In the genomic region with DNA sequence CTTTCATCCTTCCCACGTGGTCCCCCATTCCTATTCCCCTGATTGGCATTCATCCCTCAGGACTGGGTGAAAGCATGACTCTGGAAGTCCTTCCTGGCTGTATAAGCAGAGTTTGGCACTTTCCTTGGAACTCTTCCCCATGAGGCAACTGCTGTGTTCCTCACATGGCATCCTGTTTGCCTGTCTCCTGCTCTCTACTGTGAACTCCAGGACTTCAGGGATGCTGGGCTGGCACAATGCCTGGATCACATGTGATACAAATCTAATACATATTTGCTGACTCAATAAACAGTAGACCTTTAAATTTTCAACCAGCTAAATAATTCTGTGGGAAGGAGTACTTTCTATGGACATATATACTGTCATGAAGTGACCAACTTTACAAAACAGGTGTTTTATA, we compare ENCODE assay signal across 15 cellular contexts. TPM values are rescaled to one million over a fixed set of nuclear protein-coding genes. Genes with fewer than 3 reads are reported as not detected.
A peak's percentile ranks its signal among the peaks of the same experiment; 100 is the strongest.
DNase-seq lines count a peak whose midpoint lies in the region; ATAC-seq, FAIRE-seq and TF ChIP-seq lines count a peak whose summit lies in the region.
"Had no signal": no experiment of that assay in that cellular context is flagged by ENCODE, and none has a peak within 500 bp of the region (broad histone marks: within the 10 kb centered on the region; RNA-seq: fewer than 3 reads in every experiment).

No MANE protein-coding gene starts in this region.

- H3K18ac ChIP-seq in trophoblast cell (ENCODE audit: low read length): no peak overlapping the region

- no peaks in the 10 kb centered on the region for H3K79me1 ChIP-seq in trophoblast cell (ENCODE audit: low read length)

- H3K9me2 ChIP-seq in PC-3 (replicated peaks; ENCODE audit: low read length): no peaks in the 10 kb centered on the region

- no TSS peak for BruUV-seq in PC-3 (replicated peaks; lab: Mats Ljungman, UMichigan)
- no TSS peak for BruUV-seq in endothelial cell of umbilical vein (replicated peaks; lab: Mats Ljungman, UMichigan)

- peak overlapping the region; percentile 43 for H2AK5ac ChIP-seq in trophoblast cell (ENCODE audit: low read length)

- H3K23ac ChIP-seq in trophoblast cell (ENCODE audit: low read length): no peak overlapping the region

- TF ChIP-seq CTCF in C4-2B (conservative IDR thresholded peaks at IDR 0.05) (no peak), PC-3 (conservative IDR thresholded peaks at IDR 0.05; ENCODE audit: low read depth, low read length) (no peak), endothelial cell of umbilical vein (IDR thresholded peaks at IDR 0.05; ENCODE audit: extremely low read depth in 1 of 2, insufficient read depth in 1 of 2, low read depth in 1 of 2, low read length in 2 of 2) (no peak), GM13977 (IDR thresholded peaks at IDR 0.05; ENCODE audit: extremely low read depth, insufficient read depth, missing control alignments) (no peak)

- H3K4ac ChIP-seq in trophoblast cell (ENCODE audit: low read depth, low read length): no peak overlapping the region

- no peak overlapping the region for H4K8ac ChIP-seq in trophoblast cell (ENCODE audit: low read depth, low read length)

- H2AFZ ChIP-seq in PC-3 (ENCODE audit: low read length): no peak overlapping the region
- H2AFZ ChIP-seq in endothelial cell of umbilical vein (ENCODE audit: low read depth, low read length): no peak overlapping the region
- no peak overlapping the region for H2AFZ ChIP-seq in trophoblast cell (ENCODE audit: insufficient read depth, low read length, poor library complexity)

- no peaks in the 10 kb centered on the region for H3K9me1 ChIP-seq in endothelial cell of umbilical vein (replicated peaks; ENCODE audit: control insufficient read depth, extremely low read depth, insufficient read depth, low read length)

- H4K20me1 ChIP-seq in PC-3 (ENCODE audit: low read length) (no peaks in the 10 kb centered on the region), endothelial cell of umbilical vein (replicated peaks; ENCODE audit: control insufficient read depth, extremely low read depth, insufficient read depth, low read length) (no peaks in the 10 kb centered on the region)

- no peak overlapping the region for H4K12ac ChIP-seq in trophoblast cell (ENCODE audit: low read depth, low read length)

- no peak for TF ChIP-seq POLR2A in endothelial cell of umbilical vein (IDR thresholded peaks at IDR 0.05; ENCODE audit: low read depth, low read length)

- in situ Hi-C loops in GM13977 (cut with MboI; ENCODE audit: low pct_unique_long_range_greater_than_20kb, low sequenced_read_pairs, unreplicated experiment): loop anchor here (25.0 kb wide), 2 partner anchors 361 to 886 kb away; a partner anchor contains a TSS

- H2BK12ac ChIP-seq in trophoblast cell (ENCODE audit: low read length): no peak overlapping the region

- no peak; the same call in 1 of the 2 replicates for ATAC-seq in PC-3

- H3K9ac ChIP-seq in PC-3 (ENCODE audit: low read length) (no peak overlapping the region), endothelial cell of umbilical vein (replicated peaks; ENCODE audit: extremely low read depth, insufficient read depth, low read length) (no peak overlapping the region), trophoblast cell (ENCODE audit: low read length) (no peak overlapping the region)

- intact Hi-C loops in PC-3 (cut with micrococcal nuclease): no loop called here
- intact Hi-C loops in endothelial cell of umbilical vein (cut with micrococcal nuclease): no loop called here

- CTCF ChIA-PET in PC-3 (lab: Charles Lee) (interaction anchor here (0.5 kb wide), 1 partner anchor 10 kb away, joined by 3 read pairs; no protein-coding TSS in a partner anchor), endothelial cell of umbilical vein (lab: Charles Lee) (interaction anchor here (0.5 to 3.6 kb wide), 8 partner anchors 8 to 879 kb away, joined by 3 to 24 read pairs (median 4); no protein-coding TSS in a partner anchor)

- no peak overlapping the region for H3K14ac ChIP-seq in trophoblast cell (ENCODE audit: low read length)

- peak; percentile 66 for FAIRE-seq in endothelial cell of umbilical vein (lab: Jason Lieb, UNC)

- H3K27me3 ChIP-seq in PC-3 (ENCODE audit: low read length) (no peaks in the 10 kb centered on the region), endothelial cell of umbilical vein (ENCODE audit: control insufficient read depth in 2 of 2, insufficient read depth in 2 of 2, low read length in 2 of 2) (no peaks in the 10 kb centered on the region), trophoblast cell (ENCODE audit: insufficient read depth, low read length) (no peaks in the 10 kb centered on the region)

- no peak overlapping the region for H2BK5ac ChIP-seq in trophoblast cell (ENCODE audit: low read depth, low read length, poor library complexity)

- dilution Hi-C loops in endothelial cell of umbilical vein (cut with MboI; ENCODE audit: extremely low pct_ligation_motif_present, low sequenced_read_pairs): no loop called here

- no CpG with 5 or more reads among the region's 1 CpG for WGBS in trophoblast cell (ENCODE audit: extremely low coverage, insufficient coverage, insufficient read length)

- H3K4me3 ChIP-seq in PC-3 (ENCODE audit: low read length) (no peak overlapping the region), endothelial cell of umbilical vein (replicated peaks in 1 of 3; ENCODE audit: insufficient read depth in 1 of 3, low read depth in 1 of 3, low read length in 3 of 3) (no peak overlapping the region), trophoblast cell (ENCODE audit: low read depth, low read length) (no peak overlapping the region)

- peak; percentile 36 for DNase-seq in PC-3
- DNase-seq in endothelial cell of umbilical vein (ENCODE audit: low read depth, low spot score): peak; percentile 86
- no peak for DNase-seq in trophoblast cell
- no peak for DNase-seq in stimulated activated CD4-positive, alpha-beta T cell treated with anti-CD3 and anti-CD28 coated beads, Interleukin-4, amount 100 ng/mL, for 4 hours
- no peak for DNase-seq in C1 segment of cervical spinal cord (lab: John Stamatoyannopoulos, UW)
- no peak for DNase-seq in GM13977 (ENCODE audit: low spot score)
- DNase-seq in NCI-H1436 treated with DMSO at 0.1 percent for 48 hours (lab: John Stamatoyannopoulos, UW): no peak
- DNase-seq: activated B cell treated with CpG ODN at 0.5 μM for 24 hours; activated CD8-positive, alpha-beta memory T cell treated with anti-CD3 and anti-CD28 coated beads, Interleukin-2, amount 50 U/mL, for 48 hours; CD4-positive, alpha-beta T cell; NCI-H774; stimulated activated CD4-positive, alpha-beta T cell treated with anti-CD3 and anti-CD28 coated beads, Interleukin-2, amount 100 ng/mL, for 24 hours; stimulated activated naive CD4-positive, alpha-beta T cell had no signal

- H3F3A ChIP-seq in PC-3 (ENCODE audit: low read length, unreplicated experiment): peaks cover 4% of the 10 kb centered on the region

- peaks cover 28% of the 10 kb centered on the region for H3K4me1 ChIP-seq in PC-3 (ENCODE audit: insufficient read depth, low read length)
- H3K4me1 ChIP-seq in endothelial cell of umbilical vein (ENCODE audit: control insufficient read depth, extremely low read depth, insufficient read depth, low read length): peaks cover 4% of the 10 kb centered on the region
- H3K4me1 ChIP-seq in trophoblast cell (ENCODE audit: control insufficient read depth in 1 of 2, insufficient read depth in 2 of 2, low read length in 2 of 2): no peaks in the 10 kb centered on the region

- POLR2A ChIA-PET in PC-3 (lab: Charles Lee; ENCODE audit: unreplicated experiment) (no interaction called here), endothelial cell of umbilical vein (lab: Charles Lee) (interaction anchor here (1.6 kb wide), 1 partner anchor 9 kb away, joined by 3 read pairs; no protein-coding TSS in a partner anchor)

- H3K27ac ChIP-seq in C4-2B (peak overlapping the region; percentile 43), PC-3 (ENCODE audit: low read length) (no peak overlapping the region), endothelial cell of umbilical vein (ENCODE audit: insufficient read depth, low read depth, low read length) (no peak overlapping the region), trophoblast cell (ENCODE audit: low read depth, low read length) (no peak overlapping the region)
- H3K27ac ChIP-seq: HL-60 had no signal

- no peak overlapping the region for H4K91ac ChIP-seq in trophoblast cell (ENCODE audit: low read depth, low read length)

- H3K9me3 ChIP-seq in PC-3 (ENCODE audit: low read length): no peaks in the 10 kb centered on the region
- no peaks in the 10 kb centered on the region for H3K9me3 ChIP-seq in endothelial cell of umbilical vein (replicated peaks; ENCODE audit: control insufficient read depth, insufficient read depth, low read length)
- H3K9me3 ChIP-seq in trophoblast cell (ENCODE audit: insufficient read depth, low read depth, low read length): peaks cover 2% of the 10 kb centered on the region

- no peaks in the 10 kb centered on the region for H3K79me2 ChIP-seq in PC-3 (ENCODE audit: low read length)
- H3K79me2 ChIP-seq in endothelial cell of umbilical vein (ENCODE audit: control insufficient read depth, insufficient read depth, low read length): no peaks in the 10 kb centered on the region
- no peaks in the 10 kb centered on the region for H3K79me2 ChIP-seq in trophoblast cell (ENCODE audit: control insufficient read depth, insufficient read depth, low read length, poor library complexity)

- H2BK120ac ChIP-seq in trophoblast cell (ENCODE audit: insufficient read depth, low read length, poor library complexity): no peak overlapping the region

- no peaks in the 10 kb centered on the region for H3K36me3 ChIP-seq in PC-3 (ENCODE audit: low read depth, low read length)
- no peaks in the 10 kb centered on the region for H3K36me3 ChIP-seq in endothelial cell of umbilical vein (ENCODE audit: control insufficient read depth in 2 of 2, extremely low read depth in 1 of 2, insufficient read depth in 2 of 2, low read length in 2 of 2)
- no peaks in the 10 kb centered on the region for H3K36me3 ChIP-seq in trophoblast cell (ENCODE audit: control insufficient read depth in 1 of 2, insufficient read depth in 2 of 2, low read length in 2 of 2)

- H3K4me2 ChIP-seq in PC-3 (ENCODE audit: low read length) (no peak overlapping the region), endothelial cell of umbilical vein (ENCODE audit: insufficient read depth, low read length) (no peak overlapping the region), trophoblast cell (ENCODE audit: low read length) (no peak overlapping the region)

TF ChIP-seq in endothelial cell of umbilical vein, 7 proteins besides CTCF, POLR2A, EP300 and RAD21 (continues in another document):
- TF ChIP-seq JUN (IDR thresholded peaks at IDR 0.05; ENCODE audit: borderline replicate concordance, insufficient read depth, insufficient read length, low read depth): no peak

RNA-seq across cellular contexts. Expression of a gene that starts 46.8 kb away (rescaled TPM):
- total RNA-seq in PC-3 (2014; rRNA removed): 12.8 and 16.2 TPM in 2 replicates
- total RNA-seq in endothelial cell of umbilical vein: 26.3 and 33.5 TPM in 2 replicates
- 3.4 and 6.6 TPM in 2 replicates for polyA plus RNA-seq in endothelial cell of umbilical vein
- polyA plus RNA-seq in endothelial cell of umbilical vein (2011; cell fraction: cytosol; rRNA removed): 7.4 and 9.0 TPM in 2 replicates
- 19.9 and 20.9 TPM in 2 replicates for polyA plus RNA-seq in endothelial cell of umbilical vein (2011; cell fraction: nucleus; rRNA removed)
- 18.1 and 20.7 TPM in 2 replicates for polyA plus RNA-seq in endothelial cell of umbilical vein (2012)
- polyA minus RNA-seq in endothelial cell of umbilical vein: 75.1 and 76.4 TPM in 2 replicates
- 23.1 TPM for polyA minus RNA-seq in endothelial cell of umbilical vein (2011; cell fraction: cytosol; rRNA and poly(A)+ RNA removed)
- polyA minus RNA-seq in endothelial cell of umbilical vein (2011; cell fraction: nucleus; rRNA and poly(A)+ RNA removed): 16.1 and 20.5 TPM in 2 replicates
- 14.7 and 14.8 TPM in 2 replicates for polyA plus RNA-seq in trophoblast cell (2013)

Comparison
In these comparisons a context has a peak if more than half of its experiments do, and no peak if none do; other contexts are left out.
1. DNase-seq: peak in PC-3 (single experiment) and endothelial cell of umbilical vein (single experiment); none in trophoblast cell (0 of 2), stimulated activated CD4-positive, alpha-beta T cell treated with anti-CD3 and anti-CD28 coated beads, Interleukin-4, amount 100 ng/mL, for 4 hours (0 of 2), C1 segment of cervical spinal cord (0 of 14), GM13977 (single experiment) and NCI-H1436 treated with DMSO at 0.1 percent for 48 hours (single experiment).